In genomic region chr17:75124041-75124818, GRCh38 we compare ENCODE assay signal across 8 cellular contexts. TPM values are rescaled to one million over a fixed set of nuclear protein-coding genes. Genes with fewer than 3 reads are reported as not detected.
DNase-seq lines count a peak whose midpoint lies in the region; ATAC-seq and TF ChIP-seq lines count a peak whose summit lies in the region.

No MANE protein-coding gene starts in this region.

- no peak for TF ChIP-seq CTCF in kidney epithelial cell (IDR thresholded peaks at IDR 0.05; ENCODE audit: insufficient read depth, low read length, poor library complexity, severe bottlenecking)

- peaks cover 2% of the 10 kb centered on the region for H3K36me3 Mint-ChIP-seq in activated naive CD8-positive, alpha-beta T cell

- ATAC-seq in GM21447 (IDR thresholded peaks at IDR 0.05; ENCODE audit: unreplicated experiment) (no peak), HG03432 (IDR thresholded peaks at IDR 0.05; ENCODE audit: unreplicated experiment) (no peak)

- peak; percentile 97 for DNase-seq in DMS53 (lab: John Stamatoyannopoulos, UW)
- DNase-seq in SHP77 (lab: John Stamatoyannopoulos, UW): peak; percentile 96 to 98
- DNase-seq in kidney epithelial cell (ENCODE audit: low read depth): peak; percentile 85
- DNase-seq in stimulated activated CD4-positive, alpha-beta T cell treated with anti-CD3 and anti-CD28 coated beads, TNF-alpha, amount 100 ng/mL, for 24 hours (ENCODE audit: low read depth in 3 of 3): peak; percentile 29 to 66 (median 48)
- DNase-seq in dedifferentiated amniotic fluid mesenchymal stem cell (ENCODE audit: extremely low spot score): no peak

- H3K4me3 Mint-ChIP-seq in activated naive CD8-positive, alpha-beta T cell: no peak overlapping the region

- no peak overlapping the region for H3K4me3 ChIP-seq in kidney epithelial cell (ENCODE audit: low read depth, low read length)

- H3K4me1 Mint-ChIP-seq in activated naive CD8-positive, alpha-beta T cell (ENCODE audit: low read depth): peaks cover 25% of the 10 kb centered on the region

- H3K36me3 ChIP-seq in kidney epithelial cell (ENCODE audit: control insufficient read depth, insufficient read depth, low read length): peaks cover 1% of the 10 kb centered on the region

- H3K27ac Mint-ChIP-seq in activated naive CD8-positive, alpha-beta T cell: peak overlapping the region; percentile 54

- no peaks in the 10 kb centered on the region for H3K27me3 ChIP-seq in kidney epithelial cell (ENCODE audit: control insufficient read depth, insufficient read depth, low read length)

- H3K9me3 Mint-ChIP-seq in activated naive CD8-positive, alpha-beta T cell (ENCODE audit: low read depth): no peaks in the 10 kb centered on the region

- H3K27me3 Mint-ChIP-seq in activated naive CD8-positive, alpha-beta T cell: no peaks in the 10 kb centered on the region

RNA-seq across cellular contexts. Expression of gene NT5C, which starts 7.3 kb away (rescaled TPM):
- total RNA-seq in kidney epithelial cell: 107 and 114 TPM in 2 replicates

RNA-seq across cellular contexts. Expression of gene ARMC7, which starts 14.5 kb away (rescaled TPM):
- 7.9 and 8.0 TPM in 2 replicates for total RNA-seq in kidney epithelial cell

RNA-seq across cellular contexts. Expression of gene JPT1, which starts 30.1 kb away (rescaled TPM):
- total RNA-seq in kidney epithelial cell: 453 and 466 TPM in 2 replicates

RNA-seq across cellular contexts. Expression of gene SLC16A5, which starts 36.5 kb away (rescaled TPM):
- 19.1 and 23.1 TPM in 2 replicates for total RNA-seq in kidney epithelial cell

RNA-seq across cellular contexts. Expression of gene SUMO2, which starts 58.5 kb away (rescaled TPM):
- 61.9 and 76.0 TPM in 2 replicates for total RNA-seq in kidney epithelial cell
